ENCODE assay signal across 30 cellular contexts in genomic region chr5:158637039-158637438, GRCh38.
DNase-seq lines count a peak whose midpoint lies in the region; ATAC-seq and TF ChIP-seq lines count a peak whose summit lies in the region.
"Had no signal": no experiment of that assay in that cellular context is flagged by ENCODE, and none has a peak within 500 bp of the region (broad histone marks: within the 10 kb centered on the region; RNA-seq: fewer than 3 reads in every experiment).

No MANE protein-coding gene starts in this region.

- no peak overlapping the region for H3K27ac Mint-ChIP-seq in stimulated activated naive B cell treated with anti-CD40 and anti-IgM and Interleukin-4, amounts not matched to agents 10 μg/mL and 1 μg/mL and 100 μg/mL, for 72 hours
- no peak overlapping the region for H3K27ac Mint-ChIP-seq in activated CD4-positive, alpha-beta memory T cell treated with anti-CD3 and anti-CD28 coated beads for 36 hours
- H3K27ac Mint-ChIP-seq: B cell; CD8-positive, alpha-beta T cell; H9 had no signal

- no peaks in the 10 kb centered on the region for H3K9me2 ChIP-seq in MM.1S (replicated peaks; ENCODE audit: insufficient read depth, low read length)

- no peaks in the 10 kb centered on the region for H3K9me3 ChIP-seq in MM.1S (replicated peaks; ENCODE audit: insufficient read depth, low read length)
- peaks cover 4% of the 10 kb centered on the region for H3K9me3 ChIP-seq in adipocyte (ENCODE audit: control insufficient read depth, low read length)
- H3K9me3 ChIP-seq: Caco-2, MG63, SJSA1 had no signal

- peaks cover 11 to 16% of the 10 kb centered on the region in 2 donors for H3K4me1 Mint-ChIP-seq in stimulated activated naive B cell treated with anti-CD40 and anti-IgM and Interleukin-4, amounts not matched to agents 10 μg/mL and 1 μg/mL and 100 μg/mL, for 72 hours
- H3K4me1 Mint-ChIP-seq in activated CD4-positive, alpha-beta memory T cell treated with anti-CD3 and anti-CD28 coated beads for 36 hours (ENCODE audit: low read depth): no peaks in the 10 kb centered on the region

- intact Hi-C loops in activated CD4-positive, alpha-beta memory T cell treated with anti-CD3 and anti-CD28 coated beads for 36 hours (cut with micrococcal nuclease): no loop called here

- H4K20me1 ChIP-seq in MM.1S (ENCODE audit: insufficient read depth, low read length): no peaks in the 10 kb centered on the region

- no peaks in the 10 kb centered on the region for H3K27me3 Mint-ChIP-seq in stimulated activated naive B cell treated with anti-CD40 and anti-IgM and Interleukin-4, amounts not matched to agents 10 μg/mL and 1 μg/mL and 100 μg/mL, for 72 hours
- H3K27me3 Mint-ChIP-seq in activated CD4-positive, alpha-beta memory T cell treated with anti-CD3 and anti-CD28 coated beads for 36 hours: no peaks in the 10 kb centered on the region
- H3K27me3 Mint-ChIP-seq: B cell had no signal

- H3K4me2 ChIP-seq in MM.1S (ENCODE audit: low read depth, low read length): no peak overlapping the region

- H3K9ac ChIP-seq in MM.1S (ENCODE audit: low read length) (no peak overlapping the region), adipocyte (ENCODE audit: low read length) (no peak overlapping the region)

- DNase-seq in MM.1S (peak; percentile 48), adipocyte (ENCODE audit: low read depth) (peak; percentile 34), KG1 (lab: John Stamatoyannopoulos, UW) (no peak), iPS-NIHi7 (ENCODE audit: extremely low spot score) (no peak)
- no peak for DNase-seq in stimulated activated naive B cell treated with anti-CD40 and anti-IgM and Interleukin-4, amounts not matched to agents 10 μg/mL and 1 μg/mL and 100 μg/mL, for 72 hours
- DNase-seq in activated CD4-positive, alpha-beta memory T cell treated with anti-CD3 and anti-CD28 coated beads for 36 hours: no peak
- DNase-seq: Caco-2; CD8-positive, alpha-beta T cell; DMS 273 treated with DMSO at 0.1 percent for 48 hours; DMS79 treated with DMSO at 0.1 percent for 48 hours; GF-D8; H9; MG63; NCI-H1048; NCI-H1417; NCI-H1694; NCI-H2029 treated with DMSO at 0.1 percent for 48 hours; NCI-H2171; NCI-H345; NCI-H524; NCI-H82; NK-92 treated with Interleukin-12 subunit alpha and Interleukin-12 subunit beta, amount 100 ng/mL, for 24 hours; Right ventricle myocardium superior; RPMI8226; T-helper 2 cell had no signal

- no peak overlapping the region for H3K27ac ChIP-seq in MM.1S (ENCODE audit: low read length)
- H3K27ac ChIP-seq: C4-2B, SJSA1 had no signal

- no peaks in the 10 kb centered on the region for H3K36me3 Mint-ChIP-seq in stimulated activated naive B cell treated with anti-CD40 and anti-IgM and Interleukin-4, amounts not matched to agents 10 μg/mL and 1 μg/mL and 100 μg/mL, for 72 hours
- H3K36me3 Mint-ChIP-seq in activated CD4-positive, alpha-beta memory T cell treated with anti-CD3 and anti-CD28 coated beads for 36 hours: no peaks in the 10 kb centered on the region
- H3K36me3 Mint-ChIP-seq: CD8-positive, alpha-beta T cell had no signal

- CTCF ChIA-PET in activated CD4-positive, alpha-beta memory T cell treated with anti-CD3 and anti-CD28 coated beads for 36 hours (lab: Charles Lee): no interaction called here

- H3K4me3 Mint-ChIP-seq in stimulated activated naive B cell treated with anti-CD40 and anti-IgM and Interleukin-4, amounts not matched to agents 10 μg/mL and 1 μg/mL and 100 μg/mL, for 72 hours: no peak overlapping the region
- no peak overlapping the region for H3K4me3 Mint-ChIP-seq in activated CD4-positive, alpha-beta memory T cell treated with anti-CD3 and anti-CD28 coated beads for 36 hours
- H3K4me3 Mint-ChIP-seq: B cell; CD8-positive, alpha-beta T cell; H9 had no signal

- no peak for TF ChIP-seq CTCF in MM.1S (IDR thresholded peaks at IDR 0.05; ENCODE audit: low read length)

- H3K4me3 ChIP-seq in MM.1S (ENCODE audit: low read length) (no peak overlapping the region), adipocyte (ENCODE audit: low read length) (no peak overlapping the region)
- H3K4me3 ChIP-seq: K562, MG63, SJSA1 had no signal

- peak; percentile 69 for ATAC-seq in GM18868 (IDR thresholded peaks at IDR 0.05; ENCODE audit: unreplicated experiment)
- ATAC-seq in stimulated activated naive B cell treated with anti-CD40 and anti-IgM and Interleukin-4, amounts not matched to agents 10 μg/mL and 1 μg/mL and 100 μg/mL, for 72 hours (replicated peaks): peak; percentile 60 to 71
- ATAC-seq: CD8-positive, alpha-beta T cell; K562 had no signal

- H3K4me1 ChIP-seq in MM.1S (ENCODE audit: low read length): no peaks in the 10 kb centered on the region
- H3K4me1 ChIP-seq in adipocyte (ENCODE audit: control insufficient read depth, insufficient read depth, low read length): peaks cover 18% of the 10 kb centered on the region
- H3K4me1 ChIP-seq: Caco-2 had no signal

- peaks cover 0 to 3% of the 10 kb centered on the region in 2 donors for H3K9me3 Mint-ChIP-seq in stimulated activated naive B cell treated with anti-CD40 and anti-IgM and Interleukin-4, amounts not matched to agents 10 μg/mL and 1 μg/mL and 100 μg/mL, for 72 hours
- no peaks in the 10 kb centered on the region for H3K9me3 Mint-ChIP-seq in activated CD4-positive, alpha-beta memory T cell treated with anti-CD3 and anti-CD28 coated beads for 36 hours
- H3K9me3 Mint-ChIP-seq: CD8-positive, alpha-beta T cell; H9 had no signal

- POLR2A ChIA-PET in activated CD4-positive, alpha-beta memory T cell treated with anti-CD3 and anti-CD28 coated beads for 36 hours (lab: Charles Lee): no interaction called here

- H3F3A ChIP-seq in MM.1S (ENCODE audit: insufficient read depth, low read length): no peaks in the 10 kb centered on the region

- no peaks in the 10 kb centered on the region for H3K36me3 ChIP-seq in MM.1S (replicated peaks; ENCODE audit: insufficient read depth, low read length)
- H3K36me3 ChIP-seq in adipocyte (ENCODE audit: control insufficient read depth, insufficient read depth, low read length, severe bottlenecking): no peaks in the 10 kb centered on the region
- H3K36me3 ChIP-seq: MG63, SJSA1 had no signal

- no peaks in the 10 kb centered on the region for H3K27me3 ChIP-seq in MM.1S (replicated peaks; ENCODE audit: insufficient read depth, low read length)
- no peaks in the 10 kb centered on the region for H3K27me3 ChIP-seq in adipocyte (replicated peaks; ENCODE audit: control insufficient read depth, insufficient read depth, low read length)
- H3K27me3 ChIP-seq: MG63, SJSA1 had no signal

- no peaks in the 10 kb centered on the region for H3K79me2 ChIP-seq in MM.1S (ENCODE audit: low read length)

- H2AFZ ChIP-seq in MM.1S (ENCODE audit: low read length): no peak overlapping the region

Comparison
In these comparisons a context has a peak if more than half of its experiments do, and no peak if none do; other contexts are left out.
1. DNase-seq: peak in MM.1S (single experiment) and adipocyte (single experiment); none in stimulated activated naive B cell treated with anti-CD40 and anti-IgM and Interleukin-4, amounts not matched to agents 10 μg/mL and 1 μg/mL and 100 μg/mL, for 72 hours (single experiment), KG1 (single experiment), iPS-NIHi7 (single experiment) and activated CD4-positive, alpha-beta memory T cell treated with anti-CD3 and anti-CD28 coated beads for 36 hours (single experiment).